Comparison of ENCODE assay signal across 1 cellular context in genomic region chr10:112738586-112739218, GRCh38.
TF ChIP-seq lines count a peak whose summit lies in the region.

No MANE protein-coding gene starts in this region.

TF ChIP-seq in HepG2, 621 proteins besides CTCF, POLR2A, EP300 and RAD21 (continued from another document):
- TF ChIP-seq TEAD3 (CRISPR knock-in tag; optimal IDR thresholded peaks at IDR 0.05; ENCODE audit: borderline replicate concordance) (peak; percentile 37), EHMT2 (IDR thresholded peaks at IDR 0.05; ENCODE audit: borderline replicate concordance, low read depth, low read length) (0 out of 2 replicates have a peak, but pooled peaks have one; percentile 9)
